9 cellular contexts compared by ENCODE assay signal in genomic region chr2:121471571-121472464, GRCh38. TPM values are rescaled to one million over a fixed set of nuclear protein-coding genes. Genes with fewer than 3 reads are reported as not detected.
DNase-seq lines count a peak whose midpoint lies in the region; FAIRE-seq and TF ChIP-seq lines count a peak whose summit lies in the region.
"Had no signal": no experiment of that assay in that cellular context is flagged by ENCODE, and none has a peak within 500 bp of the region (broad histone marks: within the 10 kb centered on the region; RNA-seq: fewer than 3 reads in every experiment).

No MANE protein-coding gene starts in this region.

- no peak for TF ChIP-seq CTCF in fibroblast of lung (conservative IDR thresholded peaks at IDR 0.05 in 1 of 2, IDR thresholded peaks at IDR 0.05 in 1 of 2; ENCODE audit: low read depth in 1 of 2, low read length in 2 of 2)
- TF ChIP-seq CTCF in retinal pigment epithelial cell (conservative IDR thresholded peaks at IDR 0.05; ENCODE audit: low read depth, low read length): no peak
- TF ChIP-seq CTCF in Peyer's patch (IDR thresholded peaks at IDR 0.05): no peak

- H3K27ac ChIP-seq in SJSA1 (peak overlapping the region; percentile 97), fibroblast of lung (ENCODE audit: insufficient read depth, low read length) (no peak overlapping the region), Peyer's patch (no peak overlapping the region)

- no peaks in the 10 kb centered on the region for H3K79me2 ChIP-seq in fibroblast of lung (ENCODE audit: control insufficient read depth, insufficient read depth, low read length)

- peaks cover 58% of the 10 kb centered on the region for H3K4me1 ChIP-seq in SJSA1 (replicated peaks)
- H3K4me1 ChIP-seq in fibroblast of lung (ENCODE audit: control insufficient read depth, extremely low read depth, insufficient read depth, low read length): peaks cover 4% of the 10 kb centered on the region
- H3K4me1 ChIP-seq in Peyer's patch: peaks cover 0 to 7% (median 0%) of the 10 kb centered on the region in 4 donors

- H3K4me2 ChIP-seq in fibroblast of lung (ENCODE audit: extremely low read depth, insufficient read depth, low read length): no peak overlapping the region

- TF ChIP-seq POLR2A in Peyer's patch (IDR thresholded peaks at IDR 0.05): no peak

- no peak overlapping the region for H3K9ac ChIP-seq in fibroblast of lung (ENCODE audit: insufficient read depth, low read length)

- peak; percentile 37 for FAIRE-seq in GM19239 (lab: Jason Lieb, UNC)
- FAIRE-seq: HepG2 had no signal

- H3K36me3 ChIP-seq in SJSA1 (peaks cover 35% of the 10 kb centered on the region), fibroblast of lung (ENCODE audit: control insufficient read depth, insufficient read depth, low read length) (peaks cover 2% of the 10 kb centered on the region), Peyer's patch (peaks cover 0 to 37% (median 0%) of the 10 kb centered on the region in 3 donors)

- no peak overlapping the region for H2AFZ ChIP-seq in fibroblast of lung (ENCODE audit: low read length)

- H3K9me3 ChIP-seq in SJSA1 (replicated peaks): no peaks in the 10 kb centered on the region
- H3K9me3 ChIP-seq in fibroblast of lung (ENCODE audit: control insufficient read depth, insufficient read depth, low read depth, low read length): no peaks in the 10 kb centered on the region
- H3K9me3 ChIP-seq in Peyer's patch: no peaks in the 10 kb centered on the region

- no peaks in the 10 kb centered on the region for H3K27me3 ChIP-seq in SJSA1 (replicated peaks)
- H3K27me3 ChIP-seq in fibroblast of lung (ENCODE audit: control insufficient read depth, insufficient read depth, low read length): no peaks in the 10 kb centered on the region
- no peaks in the 10 kb centered on the region for H3K27me3 ChIP-seq in Peyer's patch

- H4K20me1 ChIP-seq in fibroblast of lung (ENCODE audit: control insufficient read depth, extremely low read depth, insufficient read depth, low read length): no peaks in the 10 kb centered on the region

- DNase-seq in GM19239 (ENCODE audit: insufficient read length, low spot score) (no peak), SJSA1 (ENCODE audit: low read depth in 1 of 2, low spot score in 2 of 2) (peak in 1 of 2 experiments; percentile 88), fibroblast of lung (ENCODE audit: low read depth in 2 of 2) (peak; percentile 76 to 90), retinal pigment epithelial cell (ENCODE audit: low read depth) (peak; percentile 32), Peyer's patch (no peak), NCI-H345 (lab: John Stamatoyannopoulos, UW) (no peak), SKM-1 (lab: John Stamatoyannopoulos, UW; ENCODE audit: unreplicated experiment) (no peak)
- DNase-seq: foreskin melanocyte had no signal

- no peak overlapping the region for H3K4me3 ChIP-seq in SJSA1
- H3K4me3 ChIP-seq in fibroblast of lung (replicated peaks in 1 of 4; ENCODE audit: control extremely low read depth in 1 of 4, insufficient read depth in 1 of 4, low read depth in 3 of 4, low read length in 4 of 4): no peak overlapping the region
- no peak overlapping the region for H3K4me3 ChIP-seq in retinal pigment epithelial cell (ENCODE audit: low read length)
- no peak overlapping the region for H3K4me3 ChIP-seq in Peyer's patch

RNA-seq across cellular contexts. Expression of gene RNU4ATAC, which starts 58.9 kb away (rescaled TPM):
- total RNA-seq in SJSA1 (2014; rRNA removed; shearing (Covaris generic)): not detected in 2 replicates
- total RNA-seq in fibroblast of lung (under 0.01 TPM in 1 of 2 replicates, not detected in the other), Peyer's patch (under 1 TPM in 1 of 4 donors, not detected in 3; under 0.01 TPM)
- polyA plus RNA-seq in fibroblast of lung: not detected in 2 replicates
- polyA plus RNA-seq in fibroblast of lung (2012): not detected in 2 replicates
- under 0.01 TPM in 2 replicates for polyA minus RNA-seq in fibroblast of lung (ENCODE audit: low replicate concordance)
- polyA plus RNA-seq: HepG2 had no signal

Comparison
In these comparisons a context has a peak if more than half of its experiments do, and no peak if none do; other contexts are left out.
1. DNase-seq: peak in fibroblast of lung (2 of 2) and retinal pigment epithelial cell (single experiment); none in GM19239 (single experiment), Peyer's patch (0 of 3), NCI-H345 (single experiment) and SKM-1 (single experiment).